In the genomic region with DNA sequence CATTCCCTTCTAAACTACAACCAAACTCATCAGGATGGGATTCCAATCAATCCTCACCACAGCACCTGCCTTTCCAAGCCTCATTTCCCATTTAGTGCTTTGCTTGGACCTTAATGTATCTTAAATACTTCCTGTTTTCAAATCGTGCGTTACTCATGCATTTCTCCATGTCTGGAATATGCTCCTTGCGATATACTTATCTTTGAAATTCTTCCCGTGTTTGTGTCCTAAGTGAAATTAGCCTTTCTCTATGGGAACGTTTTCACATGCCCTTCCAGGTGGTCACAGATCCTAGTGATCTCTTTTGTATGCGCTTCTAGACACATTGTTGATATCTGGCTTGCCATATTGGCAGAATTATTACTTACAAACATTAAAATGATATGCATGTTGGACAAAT, we compare ENCODE assay signal across 25 cellular contexts.
"Had no signal": no experiment of that assay in that cellular context is flagged by ENCODE, and none has a peak within 500 bp of the region (broad histone marks: within the 10 kb centered on the region; RNA-seq: fewer than 3 reads in every experiment).

No MANE protein-coding gene starts in this region.

- H3K27ac ChIP-seq: stomach, suprapubic skin, testis, thoracic aorta, thyroid gland, tibial artery, tibial nerve, transverse colon, upper lobe of left lung, upper lobe of right lung, uterus, vagina had no signal

- H3K27me3 ChIP-seq: stomach, suprapubic skin, testis, thyroid gland, tibial artery, tibial nerve, transverse colon, upper lobe of left lung, upper lobe of right lung, uterus, vagina had no signal

- DNase-seq: stimulated activated CD4-positive, alpha-beta T cell treated with anti-CD3 and anti-CD28 coated beads, Interleukin-2, amount 100 ng/mL, for 48 hours; stimulated activated CD4-positive, alpha-beta T cell treated with anti-CD3 and anti-CD28 coated beads, Interleukin-4, amount 100 ng/mL, for 1 hour; stimulated activated CD4-positive, alpha-beta T cell treated with anti-CD3 and anti-CD28 coated beads, Interleukin-4, amount 100 ng/mL, for 24 hours; stimulated activated CD4-positive, alpha-beta T cell treated with anti-CD3 and anti-CD28 coated beads, Interleukin-4, amount 100 ng/mL, for 4 hours; stimulated activated CD8-positive, alpha-beta memory T cell treated with anti-CD3 and anti-CD28 coated beads, Interleukin-4, amount 100 ng/mL, for 48 hours; stimulated activated naive B cell treated with anti-CD40 and anti-IgM and Interleukin-4, amounts not matched to agents 10 μg/mL and 1 μg/mL and 100 μg/mL, for 72 hours; stimulated activated naive CD4-positive, alpha-beta T cell; stimulated activated naive CD4-positive, alpha-beta T cell treated with Interleukin-2 at 50 U/mL for 16 hours; stimulated activated naive CD8-positive, alpha-beta T cell treated with anti-CD3 and anti-CD28 coated beads, Interleukin-15, amount 100 ng/mL, for 72 hours; stimulated activated naive CD8-positive, alpha-beta T cell treated with anti-CD3 and anti-CD28 coated beads, Interleukin-15, Interleukin-2, amounts not matched to agents 100 U/mL and 50 U/mL, for 24 hours; stomach; substantia nigra; testis; thyroid gland; tibial artery; transverse colon; upper lobe of left lung; upper lobe of right lung; uterus had no signal

- H3K4me1 ChIP-seq: thyroid gland, transverse colon, upper lobe of left lung, upper lobe of right lung, uterus had no signal

- H3K9me3 ChIP-seq: stomach, suprapubic skin, testis, thoracic aorta, thyroid gland, tibial artery, tibial nerve, transverse colon, upper lobe of left lung, upper lobe of right lung, uterus, vagina had no signal

- ATAC-seq: stimulated activated effector memory CD8-positive, alpha-beta T cell treated with anti-CD3 and anti-CD28 coated beads, Interleukin-12 subunit alpha, Interleukin-12 subunit beta, amount 100 ng/mL, for 72 hours; stimulated activated memory B cell treated with anti-CD40 and anti-IgM and Interleukin-4, amounts not matched to agents 10 μg/mL and 1 μg/mL and 100 μg/mL, for 72 hours; stimulated activated naive B cell treated with anti-CD40 and anti-IgM and Interleukin-4, amounts not matched to agents 10 μg/mL and 1 μg/mL and 100 μg/mL, for 72 hours; stimulated activated naive CD8-positive, alpha-beta T cell treated with anti-CD3 and anti-CD28 coated beads, Interleukin-15, amount 100 ng/mL, for 72 hours; stimulated activated naive CD8-positive, alpha-beta T cell treated with anti-CD3 and anti-CD28 coated beads, Interleukin-15, Interleukin-2, amounts not matched to agents 100 U/mL and 50 U/mL, for 24 hours; upper lobe of right lung had no signal

- H3K36me3 ChIP-seq: stomach, suprapubic skin, thoracic aorta, thyroid gland, tibial artery, tibial nerve, transverse colon, upper lobe of left lung, upper lobe of right lung, uterus, vagina had no signal

- H3K4me3 ChIP-seq: stomach, suprapubic skin, testis, thoracic aorta, thyroid gland, tibial artery, tibial nerve, transverse colon, upper lobe of left lung, upper lobe of right lung, uterus, vagina had no signal
